In the genomic region with DNA sequence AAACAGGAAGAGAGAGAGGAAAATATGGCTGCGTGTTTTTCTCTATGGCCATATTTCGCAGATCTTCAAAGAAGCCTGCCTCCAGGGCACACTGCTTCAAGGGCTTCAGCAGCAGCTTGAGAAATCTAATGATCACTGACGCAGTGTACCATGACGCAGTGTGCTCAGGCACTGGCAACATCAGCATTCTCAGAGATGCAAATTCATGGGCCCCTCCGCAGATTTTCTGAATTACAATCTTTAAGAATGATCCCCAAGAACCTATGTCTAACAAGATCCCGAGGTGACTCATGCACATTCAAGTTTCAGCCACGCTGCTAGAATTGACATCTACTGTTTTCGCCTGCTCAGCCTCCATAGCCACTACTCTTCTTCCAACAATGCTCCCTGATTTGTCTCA, we compare ENCODE assay signal across 31 cellular contexts.
"Had no signal": no experiment of that assay in that cellular context is flagged by ENCODE, and none has a peak within 500 bp of the region (broad histone marks: within the 10 kb centered on the region; RNA-seq: fewer than 3 reads in every experiment).

No MANE protein-coding gene starts in this region.

- DNase-seq: activated CD4-positive, alpha-beta T cell treated with anti-CD3 and anti-CD28 coated beads for 36 hours; activated CD4-positive, alpha-beta T cell treated with anti-CD3 and anti-CD28 coated beads, Interleukin-2, amount 10 ng/mL, durations not matched to agents 7 days and 5 days; activated CD4-positive, alpha-beta T cell treated with anti-CD3 and anti-CD28 coated beads, Interleukin-2, amount 50 U/mL, for 48 hours; activated CD8-positive, alpha-beta T cell treated with anti-CD3 and anti-CD28 coated beads, Interleukin-2, amount 10 ng/mL, durations not matched to agents 7 days and 5 days; activated gamma-delta T cell; activated naive CD4-positive, alpha-beta T cell treated with Interleukin-2 at 50 U/mL for 16 hours; activated naive CD8-positive, alpha-beta T cell treated with anti-CD3 and anti-CD28 coated beads, Interleukin-2, amount 10 ng/mL, durations not matched to agents 7 days and 5 days; activated T-cell treated with anti-CD3 and anti-CD28 coated beads, Interleukin-2, amount 50 U/mL, for 24 hours; amygdala; body of pancreas; KBM-7; MM.1S; NCI-H1092 treated with DMSO at 0.1 percent for 48 hours; NCI-H1417; NCI-H146; NCI-H187; NCI-H2029 treated with DMSO at 0.1 percent for 48 hours; NCI-H2107; NCI-H2171; NCI-H510A; NCI-H526; NCI-H748 treated with DMSO at 0.1 percent for 48 hours; OCI-M1; Right ventricle myocardium superior had no signal

- H3K27me3 Mint-ChIP-seq: activated CD4-positive, alpha-beta T cell treated with anti-CD3 and anti-CD28 coated beads, Interleukin-2, amount 10 ng/mL, durations not matched to agents 7 days and 5 days; activated naive CD4-positive, alpha-beta T cell treated with anti-CD3 and anti-CD28 coated beads, Interleukin-2, amount 50 U/mL, for 24 hours had no signal

- ATAC-seq: activated CD4-positive, alpha-beta T cell treated with anti-CD3 and anti-CD28 coated beads for 36 hours; activated CD4-positive, CD25-positive, alpha-beta regulatory T cell treated with anti-CD3 and anti-CD28 coated beads, Interleukin-2, amount 50 U/mL, for 24 hours; activated CD8-positive, alpha-beta T cell treated with anti-CD3 and anti-CD28 coated beads, Interleukin-2, amount 10 ng/mL, durations not matched to agents 7 days and 5 days; body of pancreas had no signal

- H3K4me1 ChIP-seq: ascending aorta, body of pancreas, breast epithelium had no signal

- H3K27ac Mint-ChIP-seq: activated CD4-positive, alpha-beta T cell treated with anti-CD3 and anti-CD28 coated beads for 36 hours; activated CD4-positive, alpha-beta T cell treated with anti-CD3 and anti-CD28 coated beads, Interleukin-2, amount 10 ng/mL, durations not matched to agents 7 days and 5 days; activated CD8-positive, alpha-beta T cell treated with anti-CD3 and anti-CD28 coated beads, Interleukin-2, amount 10 ng/mL, durations not matched to agents 7 days and 5 days; activated naive CD4-positive, alpha-beta T cell treated with anti-CD3 and anti-CD28 coated beads, Interleukin-2, amount 50 U/mL, for 24 hours; activated naive CD8-positive, alpha-beta T cell treated with anti-CD3 and anti-CD28 coated beads, Interleukin-2, amount 10 ng/mL, durations not matched to agents 7 days and 5 days; activated T-cell treated with anti-CD3 and anti-CD28 coated beads, Interleukin-2, amount 50 U/mL, for 24 hours; activated T-helper 2 cell treated with anti-CD3 and anti-CD28 coated beads, Interferon-gamma antibody, Interleukin-2, Interleukin-4, amounts not matched to agents 10 μg/mL and 5 μg/mL and 100 μg/mL, durations not matched to agents 14 hours and 24 hours and 36 hours; T-helper 2 cell treated with Interferon-gamma antibody and Interleukin-4, amounts not matched to agents 5 μg/mL and 100 μg/mL, for 36 hours had no signal

- H3K4me3 Mint-ChIP-seq: activated CD4-positive, alpha-beta T cell treated with anti-CD3 and anti-CD28 coated beads for 36 hours; activated CD4-positive, alpha-beta T cell treated with anti-CD3 and anti-CD28 coated beads, Interleukin-2, amount 10 ng/mL, durations not matched to agents 7 days and 5 days; activated CD8-positive, alpha-beta T cell treated with anti-CD3 and anti-CD28 coated beads, Interleukin-2, amount 10 ng/mL, durations not matched to agents 7 days and 5 days; activated naive CD4-positive, alpha-beta T cell treated with anti-CD3 and anti-CD28 coated beads, Interleukin-2, amount 50 U/mL, for 24 hours; activated naive CD8-positive, alpha-beta T cell treated with anti-CD3 and anti-CD28 coated beads, Interleukin-2, amount 10 ng/mL, durations not matched to agents 7 days and 5 days; activated T-cell treated with anti-CD3 and anti-CD28 coated beads, Interleukin-2, amount 50 U/mL, for 24 hours; T-helper 2 cell treated with Interferon-gamma antibody and Interleukin-4, amounts not matched to agents 5 μg/mL and 100 μg/mL, for 36 hours had no signal

- H3K36me3 ChIP-seq: ascending aorta, breast epithelium had no signal

- H3K9me3 Mint-ChIP-seq: activated CD4-positive, alpha-beta T cell treated with anti-CD3 and anti-CD28 coated beads, Interleukin-2, amount 10 ng/mL, durations not matched to agents 7 days and 5 days; activated naive CD4-positive, alpha-beta T cell treated with anti-CD3 and anti-CD28 coated beads, Interleukin-2, amount 50 U/mL, for 24 hours; activated naive CD8-positive, alpha-beta T cell treated with anti-CD3 and anti-CD28 coated beads, Interleukin-2, amount 10 ng/mL, durations not matched to agents 7 days and 5 days; activated T-cell treated with anti-CD3 and anti-CD28 coated beads, Interleukin-2, amount 50 U/mL, for 24 hours; activated T-helper 2 cell treated with anti-CD3 and anti-CD28 coated beads, Interferon-gamma antibody, Interleukin-2, Interleukin-4, amounts not matched to agents 10 μg/mL and 5 μg/mL and 100 μg/mL, durations not matched to agents 14 hours and 24 hours and 36 hours; T-helper 2 cell treated with Interferon-gamma antibody and Interleukin-4, amounts not matched to agents 5 μg/mL and 100 μg/mL, for 36 hours had no signal

- H3K4me1 Mint-ChIP-seq: activated CD4-positive, alpha-beta T cell treated with anti-CD3 and anti-CD28 coated beads for 36 hours; activated CD4-positive, alpha-beta T cell treated with anti-CD3 and anti-CD28 coated beads, Interleukin-2, amount 10 ng/mL, durations not matched to agents 7 days and 5 days; activated naive CD4-positive, alpha-beta T cell treated with anti-CD3 and anti-CD28 coated beads, Interleukin-2, amount 50 U/mL, for 24 hours; activated naive CD8-positive, alpha-beta T cell treated with anti-CD3 and anti-CD28 coated beads, Interleukin-2, amount 10 ng/mL, durations not matched to agents 7 days and 5 days had no signal

- H3K9me3 ChIP-seq: ascending aorta, body of pancreas, breast epithelium had no signal

- H3K4me3 ChIP-seq: ascending aorta, body of pancreas, breast epithelium, SK-N-MC had no signal

- H3K27ac ChIP-seq: ascending aorta, body of pancreas, breast epithelium, SK-N-MC had no signal

- H3K36me3 Mint-ChIP-seq: activated naive CD4-positive, alpha-beta T cell treated with anti-CD3 and anti-CD28 coated beads, Interleukin-2, amount 50 U/mL, for 24 hours; activated naive CD8-positive, alpha-beta T cell treated with anti-CD3 and anti-CD28 coated beads, Interleukin-2, amount 10 ng/mL, durations not matched to agents 7 days and 5 days had no signal

- H3K27me3 ChIP-seq: ascending aorta, body of pancreas, breast epithelium had no signal
